ENCODE assay signal across 1 cellular context in genomic region chr21:45632165-45632896, GRCh38.
TF ChIP-seq lines count a peak whose summit lies in the region.

No MANE protein-coding gene starts in this region.

TF ChIP-seq in IMR-90, 13 proteins besides CTCF, POLR2A, EP300 and RAD21:
- no peak for TF ChIP-seq MXI1 (IDR thresholded peaks at IDR 0.05; ENCODE audit: borderline replicate concordance, low read depth, low read length)
- TF ChIP-seq BHLHE40 (IDR thresholded peaks at IDR 0.05; ENCODE audit: low read depth, low read length), result no peak
